In genomic region chr19:40347476-40348124, GRCh38 we compare ENCODE assay signal across 8 cellular contexts. TPM values are rescaled to one million over a fixed set of nuclear protein-coding genes. Genes with fewer than 3 reads are reported as not detected.
A peak's percentile ranks its signal among the peaks of the same experiment; 100 is the strongest.
DNase-seq lines count a peak whose midpoint lies in the region; ATAC-seq and TF ChIP-seq lines count a peak whose summit lies in the region.

No MANE protein-coding gene starts in this region.

- no peaks in the 10 kb centered on the region for H3K36me3 Mint-ChIP-seq in activated T-cell treated with anti-CD3 and anti-CD28 coated beads, Interleukin-2, amount 50 U/mL, for 4 hours (ENCODE audit: insufficient read depth)
- H3K36me3 Mint-ChIP-seq in activated naive CD8-positive, alpha-beta T cell = no peaks in the 10 kb centered on the region

- no peak for ATAC-seq in activated T-cell treated with anti-CD3 and anti-CD28 coated beads, Interleukin-2, amount 50 U/mL, for 4 hours
- ATAC-seq in GM18520 (IDR thresholded peaks at IDR 0.05; ENCODE audit: unreplicated experiment) = no peak

- no peak for DNase-seq in activated T-cell treated with anti-CD3 and anti-CD28 coated beads, Interleukin-2, amount 50 U/mL, for 4 hours
- DNase-seq in activated T-cell treated with anti-CD3 and anti-CD28 coated beads for 4 hours = no peak
- DNase-seq in tibial nerve (ENCODE audit: low spot score in 2 of 2) = no peak
- no peak for DNase-seq in NCI-H2171 (lab: John Stamatoyannopoulos, UW)
- no peak for DNase-seq in GM10248 (ENCODE audit: extremely low spot score)

- H3K4me3 Mint-ChIP-seq in activated T-cell treated with anti-CD3 and anti-CD28 coated beads, Interleukin-2, amount 50 U/mL, for 4 hours = peak overlapping the region; percentile 83
- peak overlapping the region; percentile 99 for H3K4me3 Mint-ChIP-seq in activated naive CD8-positive, alpha-beta T cell

- peak overlapping the region; percentile 81 for H3K27ac Mint-ChIP-seq in activated naive CD8-positive, alpha-beta T cell

- no peak for TF ChIP-seq EP300 in tibial nerve (IDR thresholded peaks at IDR 0.05)

- whole genome bisulfite sequencing in tibial nerve, 2 donors = 17 to 18% methylated on average over 20 of the region's 20 CpGs

- H3K4me3 ChIP-seq in tibial nerve = peak overlapping the region; percentile 65 to 88 (median 68)

- POLR2A ChIA-PET in GM10248 (lab: Yijun Ruan, JAX) = interaction anchor here (0.8 to 2.1 kb wide), 3 partner anchors 73 to 157 kb away, joined by 4 to 9 read pairs (median 7); partner anchors contain the start of gene SERTAD1

- peaks cover 0 to 4% (median 0%) of the 10 kb centered on the region in 3 donors for H3K36me3 ChIP-seq in tibial nerve

- TF ChIP-seq CTCF in tibial nerve (IDR thresholded peaks at IDR 0.05) (no peak), GM10248 (IDR thresholded peaks at IDR 0.05; ENCODE audit: control extremely low read depth, extremely low read depth, low read depth, missing control alignments) (no peak)

- H3K9me3 Mint-ChIP-seq in activated T-cell treated with anti-CD3 and anti-CD28 coated beads, Interleukin-2, amount 50 U/mL, for 4 hours = no peaks in the 10 kb centered on the region
- H3K9me3 Mint-ChIP-seq in activated naive CD8-positive, alpha-beta T cell (ENCODE audit: low read depth) = no peaks in the 10 kb centered on the region

- H3K27ac ChIP-seq in layer of hippocampus (ENCODE audit: low read depth, low read length) = peak overlapping the region; percentile 64
- H3K27ac ChIP-seq in tibial nerve = peak overlapping the region; percentile 40 to 89 (median 76)

- no peaks in the 10 kb centered on the region for H3K27me3 ChIP-seq in layer of hippocampus (ENCODE audit: control insufficient read depth, insufficient read depth, low read length)
- no peaks in the 10 kb centered on the region for H3K27me3 ChIP-seq in tibial nerve

- no peaks in the 10 kb centered on the region for H3K27me3 Mint-ChIP-seq in activated T-cell treated with anti-CD3 and anti-CD28 coated beads, Interleukin-2, amount 50 U/mL, for 4 hours (ENCODE audit: low read depth)
- no peaks in the 10 kb centered on the region for H3K27me3 Mint-ChIP-seq in activated naive CD8-positive, alpha-beta T cell

- TF ChIP-seq POLR2A in tibial nerve (IDR thresholded peaks at IDR 0.05) = no peak

- peaks cover 0 to 34% (median 11%) of the 10 kb centered on the region in 4 donors for H3K4me1 ChIP-seq in tibial nerve

- H3K9me3 ChIP-seq in tibial nerve = no peaks in the 10 kb centered on the region

- CTCF ChIA-PET in GM10248 (lab: Yijun Ruan, JAX) = interaction anchor here (1.1 to 1.5 kb wide), 5 partner anchors 10 to 79 kb away, joined by 3 to 6 read pairs (median 3); no protein-coding TSS in a partner anchor

- peaks cover 27% of the 10 kb centered on the region for H3K4me1 Mint-ChIP-seq in activated T-cell treated with anti-CD3 and anti-CD28 coated beads, Interleukin-2, amount 50 U/mL, for 4 hours (ENCODE audit: low read depth)
- peaks cover 31% of the 10 kb centered on the region for H3K4me1 Mint-ChIP-seq in activated naive CD8-positive, alpha-beta T cell (ENCODE audit: low read depth)

RNA-seq across cellular contexts. Expression of gene C19orf47, which starts 0.6 kb away (rescaled TPM):
- total RNA-seq in activated T-cell treated with anti-CD3 and anti-CD28 coated beads, Interleukin-2, amount 50 U/mL, for 4 hours = 10 to 100 TPM; 27.2 to 31.5 (median 31.3) TPM
- total RNA-seq in tibial nerve = 10 to 100 TPM in 3 of 4 donors, 1 to 10 TPM in 1; 4.7 to 27.0 (median 12.8) TPM

RNA-seq across cellular contexts. Expression of gene PLD3, which starts 0.9 kb away (rescaled TPM):
- total RNA-seq in activated T-cell treated with anti-CD3 and anti-CD28 coated beads, Interleukin-2, amount 50 U/mL, for 4 hours = 10 to 100 TPM; 28.6 to 38.6 (median 33.4) TPM
- total RNA-seq in tibial nerve = 100 to 1,000 TPM; 259 to 352 (median 281) TPM

RNA-seq across cellular contexts. Expression of gene HIPK4, which starts 42.4 kb away (rescaled TPM):
- under 1 TPM in 1 of 3 donors, not detected in 2; 0.08 TPM for total RNA-seq in activated T-cell treated with anti-CD3 and anti-CD28 coated beads, Interleukin-2, amount 50 U/mL, for 4 hours
- under 1 TPM in 2 of 4 donors, not detected in 2; 0.39 to 0.60 TPM for total RNA-seq in tibial nerve

Comparison
In these comparisons a context has a peak if more than half of its experiments do, and no peak if none do; other contexts are left out.
1. RNA of gene PLD3, which starts 0.9 kb away (total RNA-seq): 259 to 352 TPM in tibial nerve; 28.6 to 38.6 TPM in activated T-cell treated with anti-CD3 and anti-CD28 coated beads, Interleukin-2, amount 50 U/mL, for 4 hours; every median in the first group is over 4 times any median in the second.